6 cellular contexts compared by ENCODE assay signal in the genomic region with DNA sequence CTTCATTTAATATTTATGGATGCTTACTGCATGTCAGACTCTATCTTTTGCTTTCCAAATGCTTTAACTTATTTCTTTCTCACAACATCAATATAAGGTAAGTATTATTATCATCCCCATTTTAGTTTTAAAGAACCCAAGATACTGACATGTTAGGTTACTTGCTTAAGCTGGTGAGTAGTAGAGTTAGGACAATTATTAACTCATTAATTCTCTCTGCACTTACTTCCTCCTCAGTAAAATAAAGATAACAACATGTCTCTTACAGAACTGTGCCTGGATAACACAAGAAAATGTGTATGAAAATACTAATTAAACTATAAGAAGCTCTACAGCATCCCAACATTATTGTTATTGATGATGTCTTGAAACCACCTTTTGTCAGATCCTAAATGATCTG.
"Had no signal": no experiment of that assay in that cellular context is flagged by ENCODE, and none has a peak within 500 bp of the region (broad histone marks: within the 10 kb centered on the region; RNA-seq: fewer than 3 reads in every experiment).

No MANE protein-coding gene starts in this region.

- H3K9me3 Mint-ChIP-seq: HFFc6 had no signal

- H3K27ac Mint-ChIP-seq: HFFc6 had no signal

- H3K4me3 Mint-ChIP-seq: HFFc6 had no signal

- H3K4me3 ChIP-seq: GM23248, HAP-1 had no signal

- DNase-seq: GM23248, GOT3, H7, HFFc6, IMR-90 had no signal
